ENCODE assay signal across 1 cellular context in genomic region chr15:60383008-60383694, GRCh38.
TF ChIP-seq lines count a peak whose summit lies in the region.

No MANE protein-coding gene starts in this region.

TF ChIP-seq in A549, 52 proteins besides CTCF, POLR2A, EP300 and RAD21 (continued from another document):
- TF ChIP-seq, protein P1, sequence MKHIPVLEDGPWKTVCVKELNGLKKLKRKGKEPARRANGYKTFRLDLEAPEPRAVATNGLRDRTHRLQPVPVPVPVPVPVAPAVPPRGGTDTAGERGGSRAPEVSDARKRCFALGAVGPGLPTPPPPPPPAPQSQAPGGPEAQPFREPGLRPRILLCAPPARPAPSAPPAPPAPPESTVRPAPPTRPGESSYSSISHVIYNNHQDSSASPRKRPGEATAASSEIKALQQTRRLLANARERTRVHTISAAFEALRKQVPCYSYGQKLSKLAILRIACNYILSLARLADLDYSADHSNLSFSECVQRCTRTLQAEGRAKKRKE (CRISPR knock-in tag; IDR thresholded peaks at IDR 0.05; ENCODE audit: low read depth) = 0 out of 2 replicates have a peak, but pooled peaks have one; percentile 33
- TF ChIP-seq RARB (CRISPR knock-in tag; IDR thresholded peaks at IDR 0.05) (peak; percentile 53; the same call in 1 of the 2 replicates), KDM1A (IDR thresholded peaks at IDR 0.05; ENCODE audit: low read depth) (no peak), CHD2 (IDR thresholded peaks at IDR 0.05; ENCODE audit: low read length, partially characterized antibody) (no peak), TFCP2L1 (CRISPR knock-in tag; IDR thresholded peaks at IDR 0.05) (peak; percentile 61; the same call in 1 of the 2 replicates), ZSCAN20 (CRISPR knock-in tag; IDR thresholded peaks at IDR 0.05) (no peak), NR3C1 (IDR thresholded peaks at IDR 0.05) (no peak), JUNB (IDR thresholded peaks at IDR 0.05) (no peak), CBX8 (IDR thresholded peaks at IDR 0.05) (no peak), MYC (IDR thresholded peaks at IDR 0.05; ENCODE audit: borderline replicate concordance, low read length) (no peak), FOSB (CRISPR knock-in tag; IDR thresholded peaks at IDR 0.05) (peak; percentile 11), BCL3 (IDR thresholded peaks at IDR 0.05) (no peak), SREBF2 (IDR thresholded peaks at IDR 0.05) (no peak)
TF ChIP-seq in A549: peak in this region for 9.
